In genomic region chr11:65224939-65225283, GRCh38 we compare ENCODE assay signal across 10 cellular contexts. TPM values are rescaled to one million over a fixed set of nuclear protein-coding genes. Genes with fewer than 3 reads are reported as not detected.
DNase-seq lines count a peak whose midpoint lies in the region; ATAC-seq and TF ChIP-seq lines count a peak whose summit lies in the region.
"Had no signal": no experiment of that assay in that cellular context is flagged by ENCODE, and none has a peak within 500 bp of the region (broad histone marks: within the 10 kb centered on the region; RNA-seq: fewer than 3 reads in every experiment).

No MANE protein-coding gene starts in this region.

- no peak overlapping the region for H3K27ac ChIP-seq in HUES6 (ENCODE audit: low read depth, low read length)
- H3K27ac ChIP-seq in effector memory CD4-positive, alpha-beta T cell (ENCODE audit: insufficient read depth, low read length, poor library complexity, severe bottlenecking), result no peak overlapping the region

- H3K9me3 ChIP-seq in HUES6 (ENCODE audit: control insufficient read depth, insufficient read depth, low read depth, low read length), result 0 out of 2 replicates have a peak, but pooled peaks cover 2% of the 10 kb centered on the region
- H3K9me3 ChIP-seq in effector memory CD4-positive, alpha-beta T cell (ENCODE audit: control insufficient read depth, low read length), result no peaks in the 10 kb centered on the region

- H3K27me3 ChIP-seq in HUES6 (ENCODE audit: control insufficient read depth, insufficient read depth, low read length), result peaks cover 8% of the 10 kb centered on the region; the same call in 1 of the 2 replicates
- no peaks in the 10 kb centered on the region for H3K27me3 ChIP-seq in effector memory CD4-positive, alpha-beta T cell (replicated peaks; ENCODE audit: control insufficient read depth, insufficient read depth, low read length, poor library complexity, severe bottlenecking)

- H3K4me1 Mint-ChIP-seq in chondrocyte (ENCODE audit: low read depth) (peaks cover 16% of the 10 kb centered on the region), mesothelial cell of epicardium (peaks cover 23% of the 10 kb centered on the region)

- DNase-seq in A172 (ENCODE audit: low spot score), result peak; percentile 42
- no peak for DNase-seq in chondrocyte (ENCODE audit: low spot score)
- no peak for DNase-seq in mesothelial cell of epicardium (ENCODE audit: low spot score in 2 of 2, unreplicated experiment in 2 of 2)
- no peak for DNase-seq in effector memory CD4-positive, alpha-beta T cell
- DNase-seq in epidermal melanocyte (ENCODE audit: insufficient read length, low spot score), result no peak
- no peak for DNase-seq in NOMO-1 (lab: John Stamatoyannopoulos, UW; ENCODE audit: unreplicated experiment in 2 of 2)
- DNase-seq: NCI-H1092 had no signal

- no peaks in the 10 kb centered on the region for H3K27me3 Mint-ChIP-seq in chondrocyte (ENCODE audit: low read depth)
- H3K27me3 Mint-ChIP-seq in mesothelial cell of epicardium (ENCODE audit: low read depth), result peaks cover 3% of the 10 kb centered on the region

- H3K4me1 ChIP-seq in HUES6 (ENCODE audit: control insufficient read depth, insufficient read depth, low read length), result peaks cover 15% of the 10 kb centered on the region
- H3K4me1 ChIP-seq in effector memory CD4-positive, alpha-beta T cell (ENCODE audit: control insufficient read depth, insufficient read depth, low read length, poor library complexity, severe bottlenecking), result peaks cover 5% of the 10 kb centered on the region

- peak overlapping the region; percentile 72 for H3K4me3 ChIP-seq in HUES6 (ENCODE audit: low read depth, low read length)
- no peak overlapping the region for H3K4me3 ChIP-seq in effector memory CD4-positive, alpha-beta T cell (ENCODE audit: insufficient read depth, low read depth, low read length, poor library complexity, severe bottlenecking)

- no peak for ATAC-seq in GM19328 (IDR thresholded peaks at IDR 0.05; ENCODE audit: unreplicated experiment)

- H3K36me3 Mint-ChIP-seq in chondrocyte (ENCODE audit: low read depth), result peaks cover 3% of the 10 kb centered on the region
- H3K36me3 Mint-ChIP-seq in mesothelial cell of epicardium, result peaks cover 5% of the 10 kb centered on the region

- H3K27ac Mint-ChIP-seq in chondrocyte (ENCODE audit: unreplicated experiment), result peak overlapping the region; percentile 51
- peak overlapping the region; percentile 12 for H3K27ac Mint-ChIP-seq in mesothelial cell of epicardium

- H3K9ac ChIP-seq in HUES6 (ENCODE audit: low read length), result peak overlapping the region; percentile 49

- peak overlapping the region; percentile 71 for H3K4me3 Mint-ChIP-seq in chondrocyte (ENCODE audit: unreplicated experiment)
- H3K4me3 Mint-ChIP-seq in mesothelial cell of epicardium, result peak overlapping the region; percentile 76

- peaks cover 3% of the 10 kb centered on the region; the same call in 1 of the 2 replicates for H3K36me3 ChIP-seq in HUES6 (ENCODE audit: control insufficient read depth, insufficient read depth, low read length)
- H3K36me3 ChIP-seq in effector memory CD4-positive, alpha-beta T cell (ENCODE audit: control insufficient read depth, insufficient read depth, low read length), result no peaks in the 10 kb centered on the region

- no peaks in the 10 kb centered on the region for H3K9me3 Mint-ChIP-seq in chondrocyte (ENCODE audit: low read depth)
- peaks cover under 1% of the 10 kb centered on the region for H3K9me3 Mint-ChIP-seq in mesothelial cell of epicardium

- TF ChIP-seq CTCF in chondrocyte (IDR thresholded peaks at IDR 0.05) (no peak), mesothelial cell of epicardium (IDR thresholded peaks at IDR 0.05; ENCODE audit: unreplicated experiment) (no peak)

RNA-seq across cellular contexts. Expression of gene POLA2, which starts 36.9 kb away (rescaled TPM):
- 14.2 and 18.1 TPM in 2 replicates for total RNA-seq in A172 (2014; rRNA removed; shearing (Covaris generic))
- 5.7 to 19.0 TPM (median 6.2 TPM) in 3 replicates for total RNA-seq in chondrocyte
- 14.1 to 16.1 TPM (median 14.6 TPM) in 3 replicates for total RNA-seq in mesothelial cell of epicardium

RNA-seq across cellular contexts. Expression of gene CAPN1, which starts 43.2 kb away (rescaled TPM):
- total RNA-seq in A172 (2014; rRNA removed; shearing (Covaris generic)), result 156 and 170 TPM in 2 replicates
- 120 to 130 TPM (median 127 TPM) in 3 replicates for total RNA-seq in chondrocyte
- total RNA-seq in mesothelial cell of epicardium, result 176 to 196 TPM (median 192 TPM) in 3 replicates

RNA-seq across cellular contexts. Expression of gene SPDYC, which starts 54.9 kb away (rescaled TPM):
- not detected in 2 replicates for total RNA-seq in A172 (2014; rRNA removed; shearing (Covaris generic))
- total RNA-seq in chondrocyte (not detected in 3 replicates), mesothelial cell of epicardium (not detected in 3 replicates)
- total RNA-seq: epithelial cell of proximal tubule had no signal
